In the genomic region with DNA sequence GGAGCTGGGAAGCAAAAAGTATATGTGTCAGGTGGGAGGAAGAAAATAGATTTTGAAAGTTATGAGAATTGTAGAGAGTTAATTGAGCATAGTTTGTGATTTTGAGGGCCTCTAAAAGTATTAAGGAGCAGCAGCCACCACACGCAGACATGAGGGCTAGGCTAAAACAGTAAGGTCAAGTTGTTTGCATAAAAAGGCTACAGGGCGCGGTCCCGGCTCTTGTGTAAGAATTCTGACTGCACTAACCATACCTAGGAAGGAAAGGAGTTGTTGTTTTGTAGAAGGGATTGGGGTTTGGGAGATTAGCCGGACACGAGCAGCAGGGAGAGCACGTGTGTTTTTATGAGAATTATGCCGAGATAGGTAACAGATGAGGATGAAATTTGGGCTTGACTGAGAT, we compare ENCODE assay signal across 8 cellular contexts.
DNase-seq lines count a peak whose midpoint lies in the region; ATAC-seq and TF ChIP-seq lines count a peak whose summit lies in the region.
"Not testable (repeated sequence)": the region's sequence is repeated elsewhere in the genome, so short reads cannot be mapped to it uniquely, and the experiment has no call there.

No MANE protein-coding gene starts in this region.

- H3K4me2 ChIP-seq in mesendoderm (ENCODE audit: low read length): not testable (repeated sequence)

- not testable (repeated sequence) for H3K4me1 ChIP-seq in colonic mucosa; endodermal cell (ENCODE audit: control insufficient read depth, insufficient read depth, low read length); lower lobe of right lung; lung (ENCODE audit: control insufficient read depth in 2 of 2, insufficient read depth in 2 of 2, low read length in 2 of 2); mesendoderm (ENCODE audit: control insufficient read depth, low read depth, low read length); stomach; transverse colon; upper lobe of right lung

- H3K18ac ChIP-seq in mesendoderm (ENCODE audit: low read length): peak overlapping the region; percentile 28

- H2BK15ac ChIP-seq in mesendoderm (replicated peaks; ENCODE audit: low read depth): not testable (repeated sequence)

- not testable (repeated sequence) for H3K23ac ChIP-seq in mesendoderm (ENCODE audit: low read length)

- not testable (repeated sequence) for H3K36me3 ChIP-seq in colonic mucosa; endodermal cell (ENCODE audit: control insufficient read depth, insufficient read depth, low read length); lower lobe of right lung; lung (ENCODE audit: control insufficient read depth in 2 of 2, insufficient read depth in 2 of 2, low read length in 2 of 2); mesendoderm (ENCODE audit: control insufficient read depth, insufficient read depth, low read length); stomach; transverse colon; upper lobe of right lung

- TF ChIP-seq CTCF in colonic mucosa (IDR thresholded peaks at IDR 0.05); endodermal cell (conservative IDR thresholded peaks at IDR 0.05); lower lobe of right lung (IDR thresholded peaks at IDR 0.05); lung (IDR thresholded peaks at IDR 0.05; ENCODE audit: control extremely low read depth, extremely low read depth); stomach (IDR thresholded peaks at IDR 0.05); transverse colon (IDR thresholded peaks at IDR 0.05); upper lobe of right lung (IDR thresholded peaks at IDR 0.05): not testable (repeated sequence)

- not testable (repeated sequence) for TF ChIP-seq POLR2A in stomach (IDR thresholded peaks at IDR 0.05); transverse colon (IDR thresholded peaks at IDR 0.05)

- H3K4me3 Mint-ChIP-seq in endodermal cell: not testable (repeated sequence)

- not testable (repeated sequence) for H3K27ac Mint-ChIP-seq in endodermal cell

- in situ Hi-C loops in transverse colon (cut with MboI; ENCODE audit: low pct_ligation_motif_present in 1 of 4, low pct_unique_long_range_greater_than_20kb in 1 of 4, low sequenced_read_pairs in 3 of 4): not testable (repeated sequence)

- not testable (repeated sequence) for H3K79me2 ChIP-seq in mesendoderm (ENCODE audit: control insufficient read depth, insufficient read depth, low read length)

- not testable (repeated sequence) for H3K4me3 ChIP-seq in colonic mucosa; lower lobe of right lung; lung; mesendoderm (ENCODE audit: low read length); stomach; transverse colon; upper lobe of right lung
- H3K4me3 ChIP-seq in endodermal cell (ENCODE audit: low read length): peak overlapping the region; percentile 53

- not testable (repeated sequence) for H4K5ac ChIP-seq in mesendoderm (ENCODE audit: low read length)

- H3K27ac ChIP-seq in colonic mucosa; endodermal cell (ENCODE audit: low read depth, low read length); lower lobe of right lung; lung (ENCODE audit: low read depth in 1 of 2, low read length in 1 of 2); mesendoderm (ENCODE audit: low read depth, low read length); stomach; transverse colon; upper lobe of right lung: not testable (repeated sequence)

- H2BK120ac ChIP-seq in mesendoderm (ENCODE audit: low read depth, low read length): not testable (repeated sequence)

- not testable (repeated sequence) for H3K4me1 Mint-ChIP-seq in endodermal cell

- H3K36me3 Mint-ChIP-seq in endodermal cell (ENCODE audit: low read depth): not testable (repeated sequence)

- H3K9ac ChIP-seq in colonic mucosa (ENCODE audit: low read depth in 2 of 2, low read length in 2 of 2); endodermal cell (ENCODE audit: extremely low read depth, low read length, poor library complexity, severe bottlenecking); mesendoderm (ENCODE audit: low read length): not testable (repeated sequence)

- H3K79me1 ChIP-seq in mesendoderm (ENCODE audit: low read length): not testable (repeated sequence)

- H3K4ac ChIP-seq in mesendoderm (ENCODE audit: low read depth, low read length): not testable (repeated sequence)

- WGBS in endodermal cell (ENCODE audit: insufficient coverage in 1 of 2, insufficient read length in 1 of 2), 2 experiments: 90 to 97% methylated on average over 4 to 8 of the region's 8 CpGs
- 73 to 85% methylated on average over 8 of the region's 8 CpGs for WGBS in lung, 2 donors
- no CpG with 5 or more reads among the region's 8 CpGs for WGBS in mesendoderm (ENCODE audit: extremely low coverage, insufficient coverage, low lambda C conversion rate)
- WGBS in stomach, 5 donors: 43 to 76% (median 59%) methylated on average over 8 of the region's 8 CpGs
- WGBS in transverse colon (ENCODE audit: low coverage in 1 of 2), 2 donors: 62 to 72% methylated on average over 6 to 8 of the region's 8 CpGs

- not testable (repeated sequence) for H3K27me3 ChIP-seq in colonic mucosa; endodermal cell (ENCODE audit: control insufficient read depth, insufficient read depth, low read length, poor library complexity, severe bottlenecking); lower lobe of right lung (ENCODE audit: low read depth); lung (ENCODE audit: control insufficient read depth, insufficient read depth); mesendoderm (ENCODE audit: insufficient read depth, low read length, poor library complexity); stomach; transverse colon; upper lobe of right lung

- not testable (repeated sequence) for H4K8ac ChIP-seq in mesendoderm (ENCODE audit: low read depth, low read length)

- not testable (repeated sequence) for H2BK5ac ChIP-seq in mesendoderm (ENCODE audit: low read length)

- not testable (repeated sequence) for ATAC-seq in lower lobe of right lung; lung (ENCODE audit: insufficient read depth, low FRiP score); upper lobe of right lung

- H3K9me3 Mint-ChIP-seq in endodermal cell: not testable (repeated sequence)

- not testable (repeated sequence) for H3K9me3 ChIP-seq in colonic mucosa; endodermal cell (ENCODE audit: control insufficient read depth, low read length); lower lobe of right lung; lung (ENCODE audit: control insufficient read depth in 2 of 2, insufficient read depth in 1 of 2, low read length in 1 of 2); stomach; transverse colon; upper lobe of right lung

- H3K56ac ChIP-seq in mesendoderm (ENCODE audit: low read length): peak overlapping the region; percentile 34

- TF ChIP-seq EP300 in stomach (IDR thresholded peaks at IDR 0.05); transverse colon (IDR thresholded peaks at IDR 0.05; ENCODE audit: low read depth): not testable (repeated sequence)

- not testable (repeated sequence) for H2AK5ac ChIP-seq in mesendoderm (ENCODE audit: low read length)

- DNase-seq in colonic mucosa: peak; percentile 37
- not testable (repeated sequence) for DNase-seq in endodermal cell, mesendoderm
- DNase-seq in lower lobe of right lung: peak; percentile 60
- DNase-seq in lung (ENCODE audit: low spot score): peak; percentile 37
- peak; percentile 48 for DNase-seq in stomach
- DNase-seq in transverse colon: peak; percentile 22
- peak; percentile 67 for DNase-seq in upper lobe of right lung

- H3K27me3 Mint-ChIP-seq in endodermal cell (ENCODE audit: insufficient read depth): not testable (repeated sequence)

- intact Hi-C loops in colonic mucosa (cut with DNase I); lower lobe of right lung (cut with DNase I); stomach (cut with DNase I; ENCODE audit: low total_unique reads); transverse colon (cut with DNase I; ENCODE audit: low total_unique reads); upper lobe of right lung (cut with DNase I): not testable (repeated sequence)
